ENCODE assay signal across 21 cellular contexts in genomic region chr4:158865520-158866177, GRCh38.
"Had no signal": no experiment of that assay in that cellular context is flagged by ENCODE, and none has a peak within 500 bp of the region (broad histone marks: within the 10 kb centered on the region; RNA-seq: fewer than 3 reads in every experiment).

No MANE protein-coding gene starts in this region.

- H3K4me3 ChIP-seq: esophagus squamous epithelium, thyroid gland, upper lobe of right lung had no signal

- H3K9me3 ChIP-seq: esophagus squamous epithelium, thyroid gland, upper lobe of right lung had no signal

- H3K27ac ChIP-seq: epithelial cell of prostate, esophagus squamous epithelium, thyroid gland, upper lobe of right lung had no signal

- H3K4me1 ChIP-seq: thyroid gland, upper lobe of right lung had no signal

- FAIRE-seq: bronchial epithelial cell, endometrium had no signal

- H3K27me3 ChIP-seq: esophagus squamous epithelium, thyroid gland, upper lobe of right lung had no signal

- ATAC-seq: activated CD4-positive, alpha-beta T cell treated with anti-CD3 and anti-CD28 coated beads for 36 hours; activated CD8-positive, alpha-beta memory T cell treated with anti-CD3 and anti-CD28 coated beads, Interleukin-2, amount 10 ng/mL, durations not matched to agents 7 days and 5 days; activated CD8-positive, alpha-beta T cell treated with anti-CD3 and anti-CD28 coated beads, Interleukin-2, amount 10 ng/mL, durations not matched to agents 7 days and 5 days; activated naive CD4-positive, alpha-beta T cell treated with anti-CD3 and anti-CD28 coated beads, Interleukin-2, amount 50 U/mL, for 72 hours; left ventricle myocardium superior; sciatic nerve; stimulated activated effector memory CD8-positive, alpha-beta T cell treated with anti-CD3 and anti-CD28 coated beads, Interleukin-12 subunit alpha, Interleukin-12 subunit beta, amount 100 ng/mL, for 72 hours; upper lobe of right lung had no signal

- DNase-seq: activated CD4-positive, alpha-beta T cell treated with anti-CD3 and anti-CD28 coated beads for 36 hours; activated CD4-positive, CD25-positive, alpha-beta regulatory T cell; activated CD8-positive, alpha-beta memory T cell treated with anti-CD3 and anti-CD28 coated beads, Interleukin-2, amount 10 ng/mL, durations not matched to agents 7 days and 5 days; activated CD8-positive, alpha-beta T cell treated with anti-CD3 and anti-CD28 coated beads, Interleukin-2, amount 10 ng/mL, durations not matched to agents 7 days and 5 days; activated naive CD4-positive, alpha-beta T cell; activated T-cell treated with anti-CD3 and anti-CD28 coated beads, Interleukin-2, amount 50 U/mL, for 48 hours; anterior cingulate cortex; effector CD8-positive, alpha-beta T cell; esophagus squamous epithelium; left ventricle myocardium superior; posterior cingulate gyrus; small intestine; stimulated activated CD4-positive, alpha-beta T cell treated with anti-CD3 and anti-CD28 coated beads, Interleukin-4, amount 100 ng/mL, for 24 hours; thyroid gland; upper lobe of right lung had no signal
